8 cellular contexts compared by ENCODE assay signal in the genomic region with DNA sequence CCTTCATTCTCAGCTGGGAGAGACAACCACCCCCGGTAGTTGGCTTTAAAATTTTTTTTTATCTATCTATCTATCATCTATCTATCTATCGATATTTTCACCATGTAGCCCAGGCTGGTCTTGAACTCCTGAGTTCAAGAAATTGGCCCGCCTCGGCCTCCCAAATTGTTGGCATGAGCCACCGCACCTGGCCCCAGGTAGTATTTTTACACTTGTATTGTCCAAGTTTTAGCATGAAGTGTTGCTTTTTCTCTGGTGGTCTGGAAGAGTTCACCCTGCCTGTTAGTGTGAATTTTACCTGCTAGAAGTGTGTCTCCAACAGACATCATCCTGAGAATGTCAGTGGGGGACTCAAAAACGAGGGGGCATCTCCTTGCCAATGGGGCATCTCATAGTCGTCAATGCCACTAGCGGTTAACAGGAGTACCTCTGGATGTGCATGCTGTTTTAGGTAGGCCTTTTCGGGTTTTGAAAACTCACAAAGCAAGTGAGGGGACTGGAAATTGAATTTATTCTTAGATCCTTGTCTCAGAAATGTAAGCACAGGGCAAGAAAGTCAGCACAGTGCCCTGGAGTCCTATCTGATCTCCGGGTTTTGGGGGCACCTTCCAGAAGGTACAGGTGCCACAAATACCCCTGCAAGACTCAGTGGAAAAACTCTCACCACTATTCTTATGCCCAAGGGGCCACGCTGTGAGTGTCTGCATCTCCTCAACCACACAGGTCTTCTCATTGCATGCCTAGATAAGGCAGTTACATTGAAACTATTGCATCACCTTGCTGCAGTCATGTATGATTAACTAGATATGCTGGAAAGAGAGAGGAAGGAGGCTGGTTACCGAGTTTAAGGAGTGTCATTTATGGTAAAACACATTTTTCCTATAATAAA. TPM values are rescaled to one million over a fixed set of nuclear protein-coding genes. Genes with fewer than 3 reads are reported as not detected.
DNase-seq lines count a peak whose midpoint lies in the region; ATAC-seq and TF ChIP-seq lines count a peak whose summit lies in the region.

No MANE protein-coding gene starts in this region.

- H3K27me3 ChIP-seq in aorta (ENCODE audit: control insufficient read depth in 1 of 2, insufficient read depth in 2 of 2, low read length in 1 of 2) = no peaks in the 10 kb centered on the region

- H3K27ac Mint-ChIP-seq in activated naive CD4-positive, alpha-beta T cell treated with anti-CD3 and anti-CD28 coated beads, Interleukin-2, amount 50 U/mL, for 72 hours = peak overlapping the region; percentile 99

- ATAC-seq in GM21576 (IDR thresholded peaks at IDR 0.05; ENCODE audit: unreplicated experiment) = peak; percentile 71
- ATAC-seq in activated naive CD4-positive, alpha-beta T cell treated with anti-CD3 and anti-CD28 coated beads, Interleukin-2, amount 50 U/mL, for 72 hours = peak; percentile 85 to 86
- no peak for ATAC-seq in aorta (ENCODE audit: low FRiP score)

- intact Hi-C loops in aorta (cut with DNase I) = no loop called here

- 92% methylated on average over 12 of the region's 12 CpGs for WGBS in aorta, 2 donors

- peaks cover 9 to 10% of the 10 kb centered on the region in 2 donors for H3K9me3 Mint-ChIP-seq in activated naive CD4-positive, alpha-beta T cell treated with anti-CD3 and anti-CD28 coated beads, Interleukin-2, amount 50 U/mL, for 72 hours

- H3K27ac ChIP-seq in aorta (ENCODE audit: low read depth in 1 of 2, low read length in 2 of 2) = no peak overlapping the region

- 0 out of 3 replicates have a peak, but pooled peaks have one; percentile 13 for TF ChIP-seq CTCF in GM12872 (IDR thresholded peaks at IDR 0.05; ENCODE audit: insufficient read depth, low read depth, low read length)

- no peak overlapping the region for H3K4me3 ChIP-seq in aorta (ENCODE audit: low read length in 2 of 2)

- DNase-seq in KBM-7 = peak; percentile 58
- DNase-seq in activated naive CD4-positive, alpha-beta T cell treated with anti-CD3 and anti-CD28 coated beads, Interleukin-2, amount 50 U/mL, for 72 hours (ENCODE audit: low spot score in 2 of 2) = peak in 1 of 2 donors; percentile 48
- DNase-seq in stimulated activated CD4-positive, alpha-beta T cell treated with anti-CD3 and anti-CD28 coated beads, Interleukin-15, amount 100 ng/mL, for 48 hours (ENCODE audit: low read depth in 2 of 2) = peak; percentile 45 to 54
- no peak for DNase-seq in NCI-H2107 treated with DMSO at 0.1 percent for 48 hours (lab: John Stamatoyannopoulos, UW; ENCODE audit: unreplicated experiment)
- DNase-seq in aorta = no peak
- no peak for DNase-seq in iPS-NIHi11 (ENCODE audit: low spot score)

- H3K4me1 ChIP-seq in aorta (ENCODE audit: control insufficient read depth in 1 of 2, insufficient read depth in 2 of 2, low read length in 2 of 2) = no peaks in the 10 kb centered on the region

- peaks cover 16 to 20% of the 10 kb centered on the region in 2 donors for H3K36me3 Mint-ChIP-seq in activated naive CD4-positive, alpha-beta T cell treated with anti-CD3 and anti-CD28 coated beads, Interleukin-2, amount 50 U/mL, for 72 hours

- in situ Hi-C loops in KBM-7 (cut with MboI; ENCODE audit: low pct_unique_long_range_greater_than_20kb, low sequenced_read_pairs) = no loop called here

- no peaks in the 10 kb centered on the region for H3K36me3 ChIP-seq in aorta (ENCODE audit: control insufficient read depth in 1 of 2, insufficient read depth in 2 of 2, low read length in 1 of 2)

- H3K9me3 ChIP-seq in aorta (ENCODE audit: control insufficient read depth, low read length) = no peaks in the 10 kb centered on the region

RNA-seq across cellular contexts. Expression of gene TNFAIP3, which starts 37.1 kb away (rescaled TPM):
- 100 to 1,000 TPM; 217 to 268 TPM for total RNA-seq in activated naive CD4-positive, alpha-beta T cell treated with anti-CD3 and anti-CD28 coated beads, Interleukin-2, amount 50 U/mL, for 72 hours
- 10 to 100 TPM; 22.0 to 40.2 TPM for total RNA-seq in aorta
- 1 to 10 TPM; 4.9 to 5.6 TPM for polyA plus RNA-seq in aorta

Comparison
In these comparisons a context has a peak if more than half of its experiments do, and no peak if none do; other contexts are left out.
1. DNase-seq: peak in KBM-7 (single experiment) and stimulated activated CD4-positive, alpha-beta T cell treated with anti-CD3 and anti-CD28 coated beads, Interleukin-15, amount 100 ng/mL, for 48 hours (2 of 2); none in NCI-H2107 treated with DMSO at 0.1 percent for 48 hours (single experiment), aorta (0 of 2) and iPS-NIHi11 (single experiment).
2. RNA of gene TNFAIP3, which starts 37.1 kb away (total RNA-seq): 217 to 268 TPM in activated naive CD4-positive, alpha-beta T cell treated with anti-CD3 and anti-CD28 coated beads, Interleukin-2, amount 50 U/mL, for 72 hours; 22.0 to 40.2 TPM in aorta; every median in the first group is over 4 times any median in the second.